In the genomic region with DNA sequence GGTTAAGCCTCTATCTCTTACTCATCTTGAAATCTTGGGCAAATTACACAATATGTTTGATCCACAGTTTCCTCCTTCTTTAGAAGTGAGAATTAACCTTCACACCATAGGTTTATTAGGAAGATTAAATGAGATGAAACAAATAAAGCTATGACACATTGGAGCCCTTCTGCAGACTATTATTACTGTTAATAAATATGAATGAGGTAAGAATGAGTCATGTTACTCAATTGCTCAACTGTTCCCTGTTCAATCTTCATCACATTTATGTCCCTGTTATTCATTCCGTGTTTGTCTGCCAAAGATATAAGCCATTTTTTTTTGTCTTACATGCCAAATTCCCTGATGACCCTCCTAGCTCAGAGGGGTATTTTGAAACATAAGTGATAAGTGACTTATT, we compare ENCODE assay signal across 14 cellular contexts. TPM values are rescaled to one million over a fixed set of nuclear protein-coding genes. Genes with fewer than 3 reads are reported as not detected.
DNase-seq lines count a peak whose midpoint lies in the region; ATAC-seq, FAIRE-seq and TF ChIP-seq lines count a peak whose summit lies in the region.
"Had no signal": no experiment of that assay in that cellular context is flagged by ENCODE, and none has a peak within 500 bp of the region (broad histone marks: within the 10 kb centered on the region; RNA-seq: fewer than 3 reads in every experiment).

No MANE protein-coding gene starts in this region.

- H2AFZ ChIP-seq in SK-N-SH (ENCODE audit: low read depth) (no peak overlapping the region), astrocyte (ENCODE audit: low read depth, low read length) (no peak overlapping the region)

- DNase-seq in SK-N-SH (no peak), astrocyte (ENCODE audit: low read depth) (peak; percentile 77), foreskin keratinocyte (peak; percentile 85 to 86), stromal cell of bone marrow (ENCODE audit: low read depth) (peak; percentile 65), frontal cortex (ENCODE audit: low spot score in 2 of 2) (no peak), right lobe of liver (no peak), mucosa of descending colon (no peak)
- DNase-seq: 8988T, anterior cingulate cortex, immature natural killer cell, KG1, NCI-H446 had no signal

- no peak overlapping the region for H3K27ac Mint-ChIP-seq in astrocyte (ENCODE audit: unreplicated experiment)
- H3K27ac Mint-ChIP-seq: activated T-helper 2 cell treated with anti-CD3 and anti-CD28 coated beads, Interferon-gamma antibody, Interleukin-2, Interleukin-4, amounts not matched to agents 10 μg/mL and 5 μg/mL and 100 μg/mL, durations not matched to agents 14 hours and 24 hours and 36 hours; immature natural killer cell had no signal

- no peak for TF ChIP-seq POLR2A in right lobe of liver (IDR thresholded peaks at IDR 0.05)

- no peak for TF ChIP-seq CTCF in SK-N-SH (IDR thresholded peaks at IDR 0.05)
- no peak for TF ChIP-seq CTCF in astrocyte (IDR thresholded peaks at IDR 0.05; ENCODE audit: insufficient read depth, low read depth, low read length)
- no peak for TF ChIP-seq CTCF in foreskin keratinocyte (conservative IDR thresholded peaks at IDR 0.05)
- TF ChIP-seq CTCF in right lobe of liver (IDR thresholded peaks at IDR 0.05), result no peak
- no peak for TF ChIP-seq CTCF in mucosa of descending colon (IDR thresholded peaks at IDR 0.05)

- H3K79me2 ChIP-seq in SK-N-SH (ENCODE audit: insufficient read depth) (no peaks in the 10 kb centered on the region), astrocyte (ENCODE audit: insufficient read depth, low read length) (no peaks in the 10 kb centered on the region)

- H3K9me3 ChIP-seq in SK-N-SH (no peaks in the 10 kb centered on the region), astrocyte (ENCODE audit: insufficient read depth, low read depth, low read length) (no peaks in the 10 kb centered on the region), right lobe of liver (no peaks in the 10 kb centered on the region), mucosa of descending colon (no peaks in the 10 kb centered on the region)

- H3K4me3 Mint-ChIP-seq in astrocyte (ENCODE audit: unreplicated experiment), result no peak overlapping the region
- H3K4me3 Mint-ChIP-seq: immature natural killer cell had no signal

- H3K9ac ChIP-seq in SK-N-SH, result no peak overlapping the region
- H3K9ac ChIP-seq in astrocyte (ENCODE audit: low read length), result no peak overlapping the region

- WGBS in SK-N-SH (ENCODE audit: low lambda C conversion rate), result 3% methylated on average over 1 of the region's 1 CpG
- 39% methylated on average over 1 of the region's 1 CpG for WGBS in right lobe of liver (ENCODE audit: insufficient coverage, low coverage, low lambda C conversion rate, missing lambda C conversion rate)

- no peak for ATAC-seq in SK-N-SH treated with all-trans-retinoic acid at 6 μM for 48 hours
- ATAC-seq in foreskin keratinocyte, result peak; percentile 48
- ATAC-seq in right lobe of liver, result no peak
- no peak for ATAC-seq in mucosa of descending colon

- peaks cover 2% of the 10 kb centered on the region for H3K9me3 Mint-ChIP-seq in astrocyte (ENCODE audit: unreplicated experiment)

- no peaks in the 10 kb centered on the region for H3K36me3 ChIP-seq in SK-N-SH (replicated peaks in 1 of 2; ENCODE audit: control insufficient read depth in 1 of 2, insufficient read depth in 2 of 2, low read length in 1 of 2)
- no peaks in the 10 kb centered on the region for H3K36me3 ChIP-seq in astrocyte (ENCODE audit: insufficient read depth, low read length)
- H3K36me3 ChIP-seq in right lobe of liver, result no peaks in the 10 kb centered on the region
- no peaks in the 10 kb centered on the region for H3K36me3 ChIP-seq in mucosa of descending colon (ENCODE audit: low read depth)

- H3K9me2 ChIP-seq in SK-N-SH, result no peaks in the 10 kb centered on the region

- intact Hi-C loops in right lobe of liver (cut with DNase I) (no loop called here), mucosa of descending colon (cut with DNase I, micrococcal nuclease) (no loop called here)

- no peak for TF ChIP-seq RAD21 in SK-N-SH (IDR thresholded peaks at IDR 0.05; ENCODE audit: low read length)

- H3K4me2 ChIP-seq in SK-N-SH, result no peak overlapping the region
- H3K4me2 ChIP-seq in astrocyte (ENCODE audit: low read length), result no peak overlapping the region

- POLR2A ChIA-PET in SK-N-SH (lab: Yijun Ruan, JAX), result no interaction called here

- H3K4me1 Mint-ChIP-seq in astrocyte (ENCODE audit: low read depth, unreplicated experiment), result peaks cover 37% of the 10 kb centered on the region
- H3K4me1 Mint-ChIP-seq: immature natural killer cell had no signal

- H3K4me1 ChIP-seq in SK-N-SH (ENCODE audit: control insufficient read depth in 1 of 2, insufficient read depth in 2 of 2, low read depth in 1 of 2, low read length in 1 of 2) (peaks cover 0 to 3% of the 10 kb centered on the region in 2 experiments; a peak in 1 of 4 replicates), astrocyte (ENCODE audit: insufficient read depth, low read length) (peaks cover 6% of the 10 kb centered on the region), foreskin keratinocyte (peaks cover 29% of the 10 kb centered on the region), right lobe of liver (no peaks in the 10 kb centered on the region), mucosa of descending colon (ENCODE audit: low read depth) (no peaks in the 10 kb centered on the region)

- H4K20me1 ChIP-seq in SK-N-SH (ENCODE audit: insufficient read depth) (no peaks in the 10 kb centered on the region), astrocyte (ENCODE audit: insufficient read depth, low read length) (no peaks in the 10 kb centered on the region)

- H3K4me3 ChIP-seq in SK-N-SH (ENCODE audit: low read depth in 2 of 2, low read length in 1 of 2) (no peak overlapping the region), astrocyte (ENCODE audit: insufficient read depth, low read depth, low read length) (no peak overlapping the region), right lobe of liver (no peak overlapping the region), mucosa of descending colon (no peak overlapping the region)

- H3F3A ChIP-seq in SK-N-SH (replicated peaks; ENCODE audit: insufficient read depth), result no peaks in the 10 kb centered on the region

- no peaks in the 10 kb centered on the region for H3K36me3 Mint-ChIP-seq in astrocyte (ENCODE audit: low read depth, unreplicated experiment)
- H3K36me3 Mint-ChIP-seq: immature natural killer cell had no signal

- CTCF ChIA-PET in SK-N-SH (lab: Yijun Ruan, JAX), result no interaction called here

- H3K27me3 ChIP-seq in SK-N-SH (ENCODE audit: insufficient read depth) (no peaks in the 10 kb centered on the region), astrocyte (ENCODE audit: insufficient read depth, low read length) (peaks cover 2% of the 10 kb centered on the region), foreskin keratinocyte (no peaks in the 10 kb centered on the region), right lobe of liver (no peaks in the 10 kb centered on the region)

- FAIRE-seq in astrocyte (lab: Jason Lieb, UNC) (no peak), frontal cortex (lab: Jason Lieb, UNC) (no peak)

- H3K27me3 Mint-ChIP-seq in astrocyte (ENCODE audit: low read depth, unreplicated experiment), result no peaks in the 10 kb centered on the region

- 0 out of 4 replicates have a peak overlapping the region, but pooled peaks of 1 of the 2 experiments have one; percentile 13 for H3K27ac ChIP-seq in SK-N-SH (ENCODE audit: low read depth in 2 of 2, low read length in 1 of 2)
- H3K27ac ChIP-seq in astrocyte (ENCODE audit: low read depth, low read length), result peak overlapping the region; percentile 39
- peak overlapping the region; percentile 88 for H3K27ac ChIP-seq in foreskin keratinocyte
- no peak overlapping the region for H3K27ac ChIP-seq in right lobe of liver

- TF ChIP-seq EP300 in SK-N-SH (IDR thresholded peaks at IDR 0.05; ENCODE audit: borderline replicate concordance in 1 of 2, low read depth in 1 of 2, low read length in 1 of 2), result peak in 1 of 2 experiments; percentile 17; a peak in 1 of 4 replicates

TF ChIP-seq in SK-N-SH, 30 proteins besides CTCF, POLR2A, EP300 and RAD21 (continues in another document):
- no peak for TF ChIP-seq ELF1 (IDR thresholded peaks at IDR 0.05)
- TF ChIP-seq, protein P1, sequence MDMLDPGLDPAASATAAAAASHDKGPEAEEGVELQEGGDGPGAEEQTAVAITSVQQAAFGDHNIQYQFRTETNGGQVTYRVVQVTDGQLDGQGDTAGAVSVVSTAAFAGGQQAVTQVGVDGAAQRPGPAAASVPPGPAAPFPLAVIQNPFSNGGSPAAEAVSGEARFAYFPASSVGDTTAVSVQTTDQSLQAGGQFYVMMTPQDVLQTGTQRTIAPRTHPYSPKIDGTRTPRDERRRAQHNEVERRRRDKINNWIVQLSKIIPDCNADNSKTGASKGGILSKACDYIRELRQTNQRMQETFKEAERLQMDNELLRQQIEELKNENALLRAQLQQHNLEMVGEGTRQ (IDR thresholded peaks at IDR 0.05; ENCODE audit: borderline replicate concordance, low read depth, low read length), result no peak

TF ChIP-seq in SK-N-SH treated with all-trans-retinoic acid at 6 μM for 48 hours, 23 proteins besides CTCF, POLR2A, EP300 and RAD21 (continues in another document):
- no peak for TF ChIP-seq ZFP30 (CRISPR knock-in tag; IDR thresholded peaks at IDR 0.05)
- TF ChIP-seq ARNTL (CRISPR knock-in tag; IDR thresholded peaks at IDR 0.05; ENCODE audit: borderline replicate concordance, low read depth), result no peak
- TF ChIP-seq CSDC2 (CRISPR knock-in tag; IDR thresholded peaks at IDR 0.05), result no peak
- TF ChIP-seq PPARA (CRISPR knock-in tag; IDR thresholded peaks at IDR 0.05; ENCODE audit: borderline replicate concordance), result no peak

RNA-seq across cellular contexts. Expression of a gene that starts 52.1 kb away (rescaled TPM):
- 44.5 and 45.1 TPM in 2 replicates for polyA plus RNA-seq in SK-N-SH (2012; rRNA removed)
- 31.9 and 38.4 TPM in 2 replicates for polyA plus RNA-seq in SK-N-SH (2012; cell fraction: cytosol; rRNA removed)
- 44.9 and 75.9 TPM in 2 replicates for polyA plus RNA-seq in SK-N-SH (2012; cell fraction: nucleus; rRNA removed)
- 172 and 208 TPM in 2 replicates for total RNA-seq in astrocyte
- total RNA-seq in foreskin keratinocyte, result 0.25 and 0.44 TPM in 2 replicates
- 0.03 and 0.04 TPM in 2 replicates for polyA plus RNA-seq in foreskin keratinocyte
- under 0.01 TPM for total RNA-seq in frontal cortex
- under 1 TPM; 0.07 to 0.50 (median 0.32) TPM for total RNA-seq in right lobe of liver
- 1 to 10 TPM in 2 of 3 donors, under 1 TPM in 1; 0.61 to 2.5 (median 1.9) TPM for total RNA-seq in mucosa of descending colon
- total RNA-seq: activated T-helper 2 cell treated with anti-CD3 and anti-CD28 coated beads, Interferon-gamma antibody, Interleukin-2, Interleukin-4, amounts not matched to agents 10 μg/mL and 5 μg/mL and 100 μg/mL, durations not matched to agents 14 hours and 24 hours and 36 hours had no signal
- polyA plus RNA-seq: immature natural killer cell had no signal

Comparison
In these comparisons a context has a peak if more than half of its experiments do, and no peak if none do; other contexts are left out.
1. DNase-seq: peak in astrocyte (single experiment), foreskin keratinocyte (2 of 2) and stromal cell of bone marrow (single experiment); none in SK-N-SH (single experiment), frontal cortex (0 of 2), right lobe of liver (0 of 3) and mucosa of descending colon (0 of 3).
2. H3K27ac ChIP-seq: peak in astrocyte (single experiment) and foreskin keratinocyte (single experiment); none in right lobe of liver (0 of 3).
3. RNA of a gene that starts 52.1 kb away (total RNA-seq): 172 to 208 TPM in astrocyte; 0.61 to 2.5 TPM in mucosa of descending colon, 0.07 to 0.50 TPM in right lobe of liver, 0.25 to 0.44 TPM in foreskin keratinocyte and under 0.01 TPM in frontal cortex (single experiment); every median in the first group is over 10 times any median in the second.